Comparison of ENCODE assay signal across 8 cellular contexts in the genomic region with DNA sequence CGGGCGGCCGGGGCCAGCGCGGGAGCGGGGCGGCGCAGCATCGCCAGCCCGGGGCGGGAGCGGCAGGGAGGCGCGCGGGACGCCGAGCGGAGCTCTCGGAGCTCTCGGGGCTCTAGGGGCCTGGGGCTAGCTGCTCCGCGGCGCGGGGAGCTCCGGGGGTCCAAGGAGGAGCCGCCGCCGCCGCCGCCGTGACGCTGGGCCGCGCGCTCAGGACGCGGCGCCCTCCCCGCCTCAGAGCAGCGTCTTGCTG. TPM values are rescaled to one million over a fixed set of nuclear protein-coding genes. Genes with fewer than 3 reads are reported as not detected.
DNase-seq lines count a peak whose midpoint lies in the region; ATAC-seq and TF ChIP-seq lines count a peak whose summit lies in the region.

No MANE protein-coding gene starts in this region.

- H3K4me3 ChIP-seq in Panc1 (ENCODE audit: low read depth in 2 of 2, low read length in 2 of 2): peak overlapping the region; percentile 61 to 82
- peak overlapping the region; percentile 92 for H3K4me3 ChIP-seq in fibroblast of the aortic adventitia (ENCODE audit: low read depth, low read length)
- peak overlapping the region; percentile 77 to 93 (median 84) for H3K4me3 ChIP-seq in sigmoid colon

- CTCF ChIA-PET in Panc1 (lab: Charles Lee): no interaction called here

- no peak for TF ChIP-seq CTCF in 22Rv1 (IDR thresholded peaks at IDR 0.05)
- no peak for TF ChIP-seq CTCF in Panc1 (IDR thresholded peaks at IDR 0.05)
- TF ChIP-seq CTCF in fibroblast of the aortic adventitia (IDR thresholded peaks at IDR 0.05; ENCODE audit: insufficient read depth, low read length): no peak
- no peak for TF ChIP-seq CTCF in sigmoid colon (IDR thresholded peaks at IDR 0.05)

- in situ Hi-C loops in Panc1 (cut with HindIII; ENCODE audit: low pct_unique_long_range_greater_than_20kb, low sequenced_read_pairs): no loop called here

- TF ChIP-seq POLR2A in sigmoid colon (IDR thresholded peaks at IDR 0.05): no peak

- intact Hi-C loops in Panc1 (cut with micrococcal nuclease; ENCODE audit: unreplicated experiment) (no loop called here), sigmoid colon (cut with DNase I) (loop anchor here (5.0 kb wide), 2 partner anchors 44 to 136 kb away; no protein-coding TSS in a partner anchor)

- peaks cover 25% of the 10 kb centered on the region for H3K4me1 ChIP-seq in Panc1 (ENCODE audit: control insufficient read depth, insufficient read depth, low read length)
- peaks cover 0 to 42% (median 34%) of the 10 kb centered on the region in 4 donors for H3K4me1 ChIP-seq in sigmoid colon

- no TSS peak for BruUV-seq in Panc1 (replicated peaks; lab: Mats Ljungman, UMichigan)

- POLR2A ChIA-PET in Panc1 (lab: Charles Lee): no interaction called here

- H3K27ac ChIP-seq in 22Rv1 (peak overlapping the region; percentile 94), Panc1 (ENCODE audit: low read length) (no peak overlapping the region), sigmoid colon (peak overlapping the region; percentile 87 to 97 (median 94))

- no peaks in the 10 kb centered on the region for H3K27me3 ChIP-seq in Panc1 (ENCODE audit: control insufficient read depth, insufficient read depth, low read length)
- H3K27me3 ChIP-seq in sigmoid colon: no peaks in the 10 kb centered on the region

- ATAC-seq in GM21515 (IDR thresholded peaks at IDR 0.05; ENCODE audit: unreplicated experiment): peak; percentile 12
- ATAC-seq in Panc1: peak; percentile 52

- H3K36me3 ChIP-seq in Panc1 (ENCODE audit: control insufficient read depth, insufficient read depth, low read length) (no peaks in the 10 kb centered on the region; the same call in 1 of the 2 replicates), sigmoid colon (no peaks in the 10 kb centered on the region)

- no peak for TF ChIP-seq EP300 in sigmoid colon (IDR thresholded peaks at IDR 0.05)

- WGBS in sigmoid colon, 2 donors: 0 to 1% methylated on average over 40 of the region's 40 CpGs

- DNase-seq in Panc1 (ENCODE audit: low read depth, low spot score): no peak
- no peak for DNase-seq in fibroblast of the aortic adventitia (ENCODE audit: low read depth)
- no peak for DNase-seq in sigmoid colon
- no peak for DNase-seq in HUDEP-2 (lab: John Stamatoyannopoulos, UW; ENCODE audit: unreplicated experiment in 76 of 76)
- no peak for DNase-seq in GF-D8 (lab: John Stamatoyannopoulos, UW)
- no peak for DNase-seq in activated CD4-positive, alpha-beta T cell treated with anti-CD3 and anti-CD28 coated beads, Interleukin-2, amount 50 U/mL, for 4 hours

- no peaks in the 10 kb centered on the region for H3K9me3 ChIP-seq in Panc1 (ENCODE audit: control insufficient read depth, insufficient read depth, low read depth, low read length)
- no peaks in the 10 kb centered on the region for H3K9me3 ChIP-seq in sigmoid colon

RNA-seq across cellular contexts. Expression of a gene that starts 0.1 kb away (rescaled TPM):
- total RNA-seq in Panc1 (2021; ENCODE audit: unreplicated experiment) (143 TPM), fibroblast of the aortic adventitia (ENCODE audit: low replicate concordance) (53.0 and 61.5 TPM in 2 replicates), sigmoid colon (10 to 100 TPM; 33.9 to 71.2 (median 36.4) TPM)
- polyA plus RNA-seq in Panc1 (2012; ENCODE audit: insufficient read length): 184 TPM
- 100 to 1,000 TPM in 1 of 3 donors, 10 to 100 TPM in 2; 21.0 to 105 (median 28.9) TPM for polyA plus RNA-seq in sigmoid colon
